11 cellular contexts compared by ENCODE assay signal in the genomic region with DNA sequence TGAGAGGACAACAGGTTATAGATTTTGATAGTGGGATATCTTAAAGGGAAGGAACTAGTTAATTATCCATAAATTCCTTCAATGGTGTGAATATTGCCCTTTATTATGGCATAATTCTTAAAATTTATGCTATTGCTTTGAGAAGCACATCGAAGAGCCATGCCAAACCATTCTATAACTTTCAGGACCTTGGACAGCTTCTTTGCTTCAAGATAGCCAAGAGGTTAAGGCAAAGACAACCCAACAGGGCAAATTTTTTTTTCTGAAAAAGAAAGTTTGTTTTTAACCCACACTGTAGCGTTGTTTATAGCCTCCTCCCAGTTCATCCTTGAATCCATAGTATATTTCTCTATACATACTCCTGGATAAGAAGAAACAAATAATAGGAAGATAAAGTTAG.
DNase-seq lines count a peak whose midpoint lies in the region; TF ChIP-seq lines count a peak whose summit lies in the region.
"Had no signal": no experiment of that assay in that cellular context is flagged by ENCODE, and none has a peak within 500 bp of the region (broad histone marks: within the 10 kb centered on the region; RNA-seq: fewer than 3 reads in every experiment).

No MANE protein-coding gene starts in this region.

- H3K56ac ChIP-seq in H9 (ENCODE audit: insufficient read length, low read depth, low read length) = no peak overlapping the region

- no peak overlapping the region for H4K5ac ChIP-seq in H9 (ENCODE audit: insufficient read length, low read depth, low read length)

- peak; percentile 67 for DNase-seq in HT-29 (ENCODE audit: low spot score)
- DNase-seq in OCI-LY7 (ENCODE audit: low spot score) = peak; percentile 25
- DNase-seq in mammary epithelial cell = peak; percentile 4
- peak; percentile 13 for DNase-seq in myocyte (ENCODE audit: low read depth)
- no peak for DNase-seq in dedifferentiated amniotic fluid mesenchymal stem cell (ENCODE audit: extremely low spot score)
- DNase-seq in H9 = no peak
- no peak for DNase-seq in NCI-H69 (lab: John Stamatoyannopoulos, UW)
- DNase-seq: activated naive CD8-positive, alpha-beta T cell treated with anti-CD3 and anti-CD28 coated beads, Interleukin-2, amount 10 ng/mL, durations not matched to agents 7 days and 5 days; NCI-H146 had no signal

- H3K9ac ChIP-seq in mammary epithelial cell (ENCODE audit: insufficient read depth, low read length) = no peak overlapping the region
- H3K9ac ChIP-seq in H9 (ENCODE audit: extremely low read depth, insufficient read length, low read length) = no peak overlapping the region

- no peak overlapping the region for H2BK12ac ChIP-seq in H9 (ENCODE audit: insufficient read length, low read depth, low read length)

- CTCF ChIA-PET in OCI-LY7 (lab: Charles Lee; ENCODE audit: unreplicated experiment) (no interaction called here), mammary epithelial cell (lab: Charles Lee; ENCODE audit: low non-redundant PET) (no interaction called here)

- H3K4me3 Mint-ChIP-seq in H9 = no peak overlapping the region
- H3K4me3 Mint-ChIP-seq: activated naive CD8-positive, alpha-beta T cell treated with anti-CD3 and anti-CD28 coated beads, Interleukin-2, amount 10 ng/mL, durations not matched to agents 7 days and 5 days; T-helper 2 cell treated with Interferon-gamma antibody and Interleukin-4, amounts not matched to agents 5 μg/mL and 100 μg/mL, for 36 hours had no signal

- H3K14ac ChIP-seq in H9 (ENCODE audit: insufficient read depth, low read length) = no peak overlapping the region

- H3K9me2 ChIP-seq in OCI-LY7 (ENCODE audit: insufficient read depth, low read length) = no peaks in the 10 kb centered on the region

- no peak overlapping the region for H2BK15ac ChIP-seq in H9 (ENCODE audit: low read depth, low read length)

- H3K18ac ChIP-seq in H9 (ENCODE audit: insufficient read length, low read depth, low read length) = no peak overlapping the region

- H4K20me1 ChIP-seq in OCI-LY7 (ENCODE audit: insufficient read depth, low read length) (no peaks in the 10 kb centered on the region), mammary epithelial cell (ENCODE audit: insufficient read depth, low read length) (no peaks in the 10 kb centered on the region), H9 (ENCODE audit: control insufficient read depth, insufficient read depth, insufficient read length) (no peaks in the 10 kb centered on the region)

- no peak overlapping the region for H2AK5ac ChIP-seq in H9 (ENCODE audit: insufficient read length, low read length)

- no peaks in the 10 kb centered on the region for H3K79me2 ChIP-seq in OCI-LY7 (ENCODE audit: insufficient read depth, low read depth, low read length)
- H3K79me2 ChIP-seq in mammary epithelial cell (ENCODE audit: insufficient read depth, low read length) = no peaks in the 10 kb centered on the region
- H3K79me2 ChIP-seq in H9 (ENCODE audit: insufficient read depth, low read length) = no peaks in the 10 kb centered on the region

- in situ Hi-C loops in mammary epithelial cell (cut with MboI; ENCODE audit: low sequenced_read_pairs in 2 of 2) = no loop called here

- no peak overlapping the region for H2BK120ac ChIP-seq in H9 (ENCODE audit: low read depth, low read length, poor library complexity, severe bottlenecking)

- no peaks in the 10 kb centered on the region for H3K4me1 Mint-ChIP-seq in H9
- H3K4me1 Mint-ChIP-seq: activated naive CD8-positive, alpha-beta T cell treated with anti-CD3 and anti-CD28 coated beads, Interleukin-2, amount 10 ng/mL, durations not matched to agents 7 days and 5 days had no signal

- no peaks in the 10 kb centered on the region for H3K27me3 ChIP-seq in mammary epithelial cell (ENCODE audit: insufficient read depth, low read length)
- no peaks in the 10 kb centered on the region for H3K27me3 ChIP-seq in H9 (ENCODE audit: insufficient read depth, low read length)

- H2BK20ac ChIP-seq in H9 (ENCODE audit: low read depth, low read length, poor library complexity, severe bottlenecking) = no peak overlapping the region

- no TSS peak for BruUV-seq in OCI-LY7 (replicated peaks; lab: Mats Ljungman, UMichigan)
- no TSS peak for BruUV-seq in mammary epithelial cell (replicated peaks; lab: Mats Ljungman, UMichigan)

- H3K23ac ChIP-seq in H9 (ENCODE audit: insufficient read length, low read depth, low read length) = no peak overlapping the region

- H3K4me2 ChIP-seq in OCI-LY7 (ENCODE audit: low read length) = no peak overlapping the region
- no peak overlapping the region for H3K4me2 ChIP-seq in mammary epithelial cell (ENCODE audit: insufficient read depth, low read depth, low read length)
- no peak overlapping the region for H3K4me2 ChIP-seq in H9 (ENCODE audit: insufficient read depth, insufficient read length, low read length)

- WGBS in mammary epithelial cell (ENCODE audit: low coverage, missing lambda C conversion rate) = 29% methylated on average over 2 of the region's 2 CpGs
- WGBS in H9 (ENCODE audit: extremely low coverage, insufficient read length, low lambda C conversion rate) = no CpG with 5 or more reads among the region's 2 CpGs

- POLR2A ChIA-PET in OCI-LY7 (lab: Charles Lee) = no interaction called here

- H3K36me3 Mint-ChIP-seq in H9 (ENCODE audit: insufficient read depth in 1 of 3, low read depth in 3 of 3) = no peaks in the 10 kb centered on the region
- H3K36me3 Mint-ChIP-seq: activated naive CD8-positive, alpha-beta T cell treated with anti-CD3 and anti-CD28 coated beads, Interleukin-2, amount 10 ng/mL, durations not matched to agents 7 days and 5 days had no signal

- H3K27ac Mint-ChIP-seq in H9 = no peak overlapping the region
- H3K27ac Mint-ChIP-seq: activated naive CD8-positive, alpha-beta T cell treated with anti-CD3 and anti-CD28 coated beads, Interleukin-2, amount 10 ng/mL, durations not matched to agents 7 days and 5 days; T-helper 2 cell treated with Interferon-gamma antibody and Interleukin-4, amounts not matched to agents 5 μg/mL and 100 μg/mL, for 36 hours had no signal

- TF ChIP-seq CTCF in OCI-LY7 (conservative IDR thresholded peaks at IDR 0.05; ENCODE audit: low read length) (no peak), mammary epithelial cell (conservative IDR thresholded peaks at IDR 0.05 in 1 of 2, IDR thresholded peaks at IDR 0.05 in 1 of 2; ENCODE audit: extremely low read depth in 1 of 2, insufficient read depth in 1 of 2, low read depth in 1 of 2, low read length in 2 of 2) (no peak), H9 (conservative IDR thresholded peaks at IDR 0.05) (no peak)

- H3T11ph ChIP-seq in H9 (ENCODE audit: low read length) = no peak overlapping the region

- H3K27me3 Mint-ChIP-seq in H9 (ENCODE audit: low read depth) = no peaks in the 10 kb centered on the region
- H3K27me3 Mint-ChIP-seq: activated naive CD8-positive, alpha-beta T cell treated with anti-CD3 and anti-CD28 coated beads, Interleukin-2, amount 10 ng/mL, durations not matched to agents 7 days and 5 days had no signal

- H3K9me3 Mint-ChIP-seq in H9 = no peaks in the 10 kb centered on the region

- no peak overlapping the region for H2BK5ac ChIP-seq in H9 (ENCODE audit: insufficient read length, low read length)

- H2AFZ ChIP-seq in OCI-LY7 (ENCODE audit: low read length) = no peak overlapping the region
- H2AFZ ChIP-seq in mammary epithelial cell (ENCODE audit: low read depth, low read length) = no peak overlapping the region
- no peak overlapping the region for H2AFZ ChIP-seq in H9 (ENCODE audit: low read length)

- H3K23me2 ChIP-seq in H9 (ENCODE audit: insufficient read length, low read depth, low read length, poor library complexity, severe bottlenecking) = no peaks in the 10 kb centered on the region

- H3K79me1 ChIP-seq in H9 (ENCODE audit: insufficient read depth, low read depth, low read length, poor library complexity, severe bottlenecking) = no peaks in the 10 kb centered on the region

- no peak overlapping the region for H4K91ac ChIP-seq in H9 (ENCODE audit: insufficient read length, low read depth, low read length)

- intact Hi-C loops in OCI-LY7 (cut with micrococcal nuclease; ENCODE audit: unreplicated experiment) (no loop called here), mammary epithelial cell (cut with micrococcal nuclease) (no loop called here)

- no peak overlapping the region for H4K8ac ChIP-seq in H9 (replicated peaks; ENCODE audit: insufficient read length, low read depth, low read length)

- H3K27ac ChIP-seq in OCI-LY7 (ENCODE audit: low read depth, low read length, poor library complexity, severe bottlenecking) (no peak overlapping the region), mammary epithelial cell (ENCODE audit: insufficient read depth, low read depth, low read length) (no peak overlapping the region), H9 (ENCODE audit: insufficient read length, low read depth, low read length) (no peak overlapping the region)
- H3K27ac ChIP-seq: prostate gland had no signal

- H3K4me1 ChIP-seq in OCI-LY7 (ENCODE audit: insufficient read depth, low read length, poor library complexity, severe bottlenecking) (no peaks in the 10 kb centered on the region), mammary epithelial cell (ENCODE audit: insufficient read depth, low read length) (no peaks in the 10 kb centered on the region), H9 (ENCODE audit: insufficient read depth, low read length) (no peaks in the 10 kb centered on the region)
- H3K4me1 ChIP-seq: prostate gland had no signal

- no peak overlapping the region for H3K4me3 ChIP-seq in OCI-LY7 (ENCODE audit: low read depth, low read length, poor library complexity, severe bottlenecking)
- no peak overlapping the region for H3K4me3 ChIP-seq in mammary epithelial cell (replicated peaks in 1 of 3; ENCODE audit: insufficient read depth in 1 of 3, low read depth in 2 of 3, low read length in 3 of 3)
- H3K4me3 ChIP-seq: prostate gland had no signal

- no peaks in the 10 kb centered on the region for H3K36me3 ChIP-seq in OCI-LY7 (ENCODE audit: insufficient read depth, low read length)
- no peaks in the 10 kb centered on the region for H3K36me3 ChIP-seq in mammary epithelial cell (ENCODE audit: insufficient read depth, low read length)
- H3K36me3 ChIP-seq: prostate gland had no signal

- H3K9me3 ChIP-seq in OCI-LY7 (ENCODE audit: low read length) = no peaks in the 10 kb centered on the region
- peaks cover 3% of the 10 kb centered on the region for H3K9me3 ChIP-seq in mammary epithelial cell (replicated peaks; ENCODE audit: insufficient read depth, low read length)
- H3K9me3 ChIP-seq in H9 (ENCODE audit: control insufficient read depth, low read depth, low read length) = no peaks in the 10 kb centered on the region
- H3K9me3 ChIP-seq: prostate gland had no signal

- no peak overlapping the region for H3K4ac ChIP-seq in H9 (ENCODE audit: low read depth, low read length)

- dilution Hi-C loops in mammary epithelial cell (cut with HindIII; ENCODE audit: low sequenced_read_pairs) = no loop called here

Comparison
In these comparisons a context has a peak if more than half of its experiments do, and no peak if none do; other contexts are left out.
1. DNase-seq: peak in HT-29 (single experiment), OCI-LY7 (single experiment), mammary epithelial cell (single experiment) and myocyte (single experiment); none in dedifferentiated amniotic fluid mesenchymal stem cell (single experiment), H9 (single experiment) and NCI-H69 (single experiment).